9 cellular contexts compared by ENCODE assay signal in genomic region chr16:89634463-89635385, GRCh38. TPM values are rescaled to one million over a fixed set of nuclear protein-coding genes. Genes with fewer than 3 reads are reported as not detected.
DNase-seq lines count a peak whose midpoint lies in the region; FAIRE-seq and TF ChIP-seq lines count a peak whose summit lies in the region.
"Not testable (repeated sequence)": the region's sequence is repeated elsewhere in the genome, so short reads cannot be mapped to it uniquely, and the experiment has no call there.
"Had no signal": no experiment of that assay in that cellular context is flagged by ENCODE, and none has a peak within 500 bp of the region (broad histone marks: within the 10 kb centered on the region; RNA-seq: fewer than 3 reads in every experiment).

No MANE protein-coding gene starts in this region.

- intact Hi-C loops in CD14-positive monocyte (cut with micrococcal nuclease): not testable (repeated sequence)

- not testable (repeated sequence) for H4K20me1 ChIP-seq in H1 (replicated peaks in 1 of 2; ENCODE audit: control insufficient read depth in 1 of 2, insufficient read depth in 2 of 2, low read length in 2 of 2)

- not testable (repeated sequence) for TF ChIP-seq EP300 in H1 (IDR thresholded peaks at IDR 0.05; ENCODE audit: borderline replicate concordance in 1 of 2, low read depth in 2 of 2, low read length in 2 of 2)

- not testable (repeated sequence) for H3K4ac ChIP-seq in H1 (replicated peaks; ENCODE audit: insufficient read length, low read depth, low read length)

- H2BK20ac ChIP-seq in H1 (ENCODE audit: low read length): not testable (repeated sequence)

- H3K27me3 Mint-ChIP-seq in CD14-positive monocyte (ENCODE audit: low read depth in 3 of 3): not testable (repeated sequence)
- peaks cover 29% of the 10 kb centered on the region for H3K27me3 Mint-ChIP-seq in activated naive CD4-positive, alpha-beta T cell treated with anti-CD3 and anti-CD28 coated beads, Interleukin-2, amount 10 ng/mL, durations not matched to agents 7 days and 5 days

- not testable (repeated sequence) for H4K5ac ChIP-seq in H1 (ENCODE audit: insufficient read length, low read depth, low read length)

- 62 to 100% methylated on average over 1 to 2 of the region's 2 CpGs for WGBS in H1 (ENCODE audit: extremely low coverage in 1 of 2, insufficient coverage in 1 of 2, insufficient read length in 1 of 2, insufficient replicate concordance in 2 of 2, low coverage in 1 of 2, low lambda C conversion rate in 2 of 2, missing lambda C conversion rate in 1 of 2), 2 experiments

- not testable (repeated sequence) for H3K4me1 ChIP-seq in H1 (replicated peaks in 1 of 4; ENCODE audit: control insufficient read depth in 3 of 4, insufficient read depth in 4 of 4, low read length in 3 of 4); neutrophil (ENCODE audit: control insufficient read depth in 1 of 2, insufficient read depth in 1 of 2, low read depth in 1 of 2, low read length in 1 of 2)

- H2AFZ ChIP-seq in H1 (ENCODE audit: low read length): not testable (repeated sequence)

- not testable (repeated sequence) for H3K4me2 ChIP-seq in H1 (ENCODE audit: insufficient read depth in 1 of 2, low read depth in 2 of 2, low read length in 2 of 2)

- H3K56ac ChIP-seq in H1 (replicated peaks; ENCODE audit: insufficient read length, low read depth, low read length): not testable (repeated sequence)

- H3K36me3 ChIP-seq in H1 (ENCODE audit: control insufficient read depth in 2 of 4, insufficient read depth in 4 of 4, low read length in 3 of 4); neutrophil: not testable (repeated sequence)

- not testable (repeated sequence) for H3K79me1 ChIP-seq in H1 (ENCODE audit: low read depth, low read length)

- not testable (repeated sequence) for H4K91ac ChIP-seq in H1 (replicated peaks; ENCODE audit: insufficient read length, low read length)

- H2BK12ac ChIP-seq in H1 (ENCODE audit: low read depth, low read length): 0 out of 2 replicates have a peak overlapping the region, but pooled peaks have one; percentile 60

- POLR2A ChIA-PET in H1 (lab: Charles Lee; ENCODE audit: partially characterized antibody): interaction anchor here (0.6 to 4.2 kb wide), 7 partner anchors 8 to 70 kb away, joined by 3 to 21 read pairs (median 3); no protein-coding TSS in a partner anchor

- H3K4me3 ChIP-seq in H1 (ENCODE audit: extremely low read depth in 1 of 4, insufficient read depth in 2 of 4, low read depth in 3 of 4, low read length in 4 of 4); neutrophil (ENCODE audit: low read depth in 1 of 2, low read length in 1 of 2): not testable (repeated sequence)

- CTCF ChIA-PET in activated naive CD4-positive, alpha-beta T cell treated with anti-CD3 and anti-CD28 coated beads, Interleukin-2, amount 10 ng/mL, durations not matched to agents 7 days and 5 days (lab: Charles Lee): not testable (repeated sequence)
- CTCF ChIA-PET in H1 (lab: Charles Lee; ENCODE audit: partially characterized antibody): interaction anchor here (1.1 to 3.7 kb wide), 3 partner anchors 11 to 20 kb away, joined by 3 to 26 read pairs (median 4); no protein-coding TSS in a partner anchor

- H3K23me2 ChIP-seq in H1 (ENCODE audit: low read depth, low read length): not testable (repeated sequence)

- H3K79me2 ChIP-seq in H1 (ENCODE audit: control insufficient read depth in 1 of 2, insufficient read depth in 2 of 2, low read length in 2 of 2): not testable (repeated sequence)

- not testable (repeated sequence) for H3K14ac ChIP-seq in H1 (ENCODE audit: insufficient read length)

- not testable (repeated sequence) for DNase-seq in CD14-positive monocyte (ENCODE audit: low spot score); activated naive CD4-positive, alpha-beta T cell treated with anti-CD3 and anti-CD28 coated beads, Interleukin-2, amount 10 ng/mL, durations not matched to agents 7 days and 5 days; H1 (ENCODE audit: low read depth in 1 of 2, low spot score in 2 of 2)

- H2BK120ac ChIP-seq in H1 (replicated peaks; ENCODE audit: low read depth, low read length): not testable (repeated sequence)

- not testable (repeated sequence) for H3K27me3 ChIP-seq in H1 (replicated peaks in 1 of 4; ENCODE audit: control insufficient read depth in 3 of 4, extremely low read depth in 1 of 4, insufficient read depth in 3 of 4, low read length in 3 of 4); neutrophil

- H3K9me3 Mint-ChIP-seq in CD14-positive monocyte: peaks cover 17 to 35% (median 26%) of the 10 kb centered on the region in 7 donors
- H3K9me3 Mint-ChIP-seq in activated naive CD4-positive, alpha-beta T cell treated with anti-CD3 and anti-CD28 coated beads, Interleukin-2, amount 10 ng/mL, durations not matched to agents 7 days and 5 days: not testable (repeated sequence)

- not testable (repeated sequence) for H3K4me3 Mint-ChIP-seq in CD14-positive monocyte; activated naive CD4-positive, alpha-beta T cell treated with anti-CD3 and anti-CD28 coated beads, Interleukin-2, amount 10 ng/mL, durations not matched to agents 7 days and 5 days

- not testable (repeated sequence) for TF ChIP-seq POLR2A in H1 (IDR thresholded peaks at IDR 0.05; ENCODE audit: control extremely low read depth in 1 of 2, low read depth in 2 of 2, low read length in 2 of 2)

- not testable (repeated sequence) for H3K27ac ChIP-seq in H1 (ENCODE audit: low read depth, low read length)
- peak overlapping the region; percentile 49 for H3K27ac ChIP-seq in neutrophil

- not testable (repeated sequence) for H3K23ac ChIP-seq in H1 (ENCODE audit: insufficient read length)

- TF ChIP-seq CTCF in CD14-positive monocyte (IDR thresholded peaks at IDR 0.05); H1 (IDR thresholded peaks at IDR 0.05; ENCODE audit: control extremely low read depth in 1 of 3, insufficient read depth in 1 of 3, low read depth in 1 of 3, low read length in 3 of 3); neutrophil (IDR thresholded peaks at IDR 0.05): not testable (repeated sequence)

- not testable (repeated sequence) for H2BK15ac ChIP-seq in H1 (ENCODE audit: low read length)

- H4K8ac ChIP-seq in H1 (ENCODE audit: extremely low read depth, insufficient read depth, low read length): not testable (repeated sequence)

- not testable (repeated sequence) for TF ChIP-seq RAD21 in H1 (IDR thresholded peaks at IDR 0.05 in 1 of 2, conservative IDR thresholded peaks at IDR 0.05 in 1 of 2; ENCODE audit: low read depth in 2 of 2, low read length in 2 of 2)

- H3K9ac ChIP-seq in H1 (replicated peaks in 1 of 4; ENCODE audit: extremely low read depth in 1 of 4, low read depth in 3 of 4, low read length in 3 of 4): not testable (repeated sequence)

- H2BK5ac ChIP-seq in H1 (ENCODE audit: low read depth, low read length): not testable (repeated sequence)

- not testable (repeated sequence) for H3K18ac ChIP-seq in H1 (ENCODE audit: extremely low read depth, low read length)

- peak; percentile 58 for FAIRE-seq in H1 (lab: Jason Lieb, UNC)

- not testable (repeated sequence) for H3K36me3 Mint-ChIP-seq in CD14-positive monocyte; activated naive CD4-positive, alpha-beta T cell treated with anti-CD3 and anti-CD28 coated beads, Interleukin-2, amount 10 ng/mL, durations not matched to agents 7 days and 5 days

- peak overlapping the region in 4 of 7 donors; percentile 33 to 78 (median 72) for H3K27ac Mint-ChIP-seq in CD14-positive monocyte
- peak overlapping the region; percentile 14 for H3K27ac Mint-ChIP-seq in activated naive CD4-positive, alpha-beta T cell treated with anti-CD3 and anti-CD28 coated beads, Interleukin-2, amount 10 ng/mL, durations not matched to agents 7 days and 5 days

- not testable (repeated sequence) for H3K9me3 ChIP-seq in H1 (ENCODE audit: insufficient read depth in 2 of 2, low read depth in 1 of 2, low read length in 1 of 2); neutrophil

- H3K4me1 Mint-ChIP-seq in CD14-positive monocyte; activated naive CD4-positive, alpha-beta T cell treated with anti-CD3 and anti-CD28 coated beads, Interleukin-2, amount 10 ng/mL, durations not matched to agents 7 days and 5 days: not testable (repeated sequence)

- H2AK5ac ChIP-seq in H1 (ENCODE audit: low read depth, low read length): peak overlapping the region; percentile 93; the same call in 1 of the 2 replicates

RNA-seq across cellular contexts. Expression of gene DPEP1, which starts 21.3 kb away (rescaled TPM):
- polyA plus RNA-seq in CD14-positive monocyte (not detected), H1 (2011; rRNA removed) (2.8 and 3.9 TPM in 2 replicates)
- 2.5 and 3.1 TPM in 2 replicates for total RNA-seq in H1 (2021; fragmentation: NEBNext Ultra II Directional; extraction: Animal tissue kit (Norgen Biotek cat#: 25700))
- 3.1 TPM for polyA plus RNA-seq in H1 (2011; cell fraction: cytosol; rRNA removed)
- 12.5 TPM for polyA plus RNA-seq in H1 (2011; cell fraction: nucleus; rRNA removed)
- 0.73 to 2.7 TPM (median 2.0 TPM) in 4 replicates for polyA plus RNA-seq in H1 (2012, experiment 1 of 2)
- polyA plus RNA-seq in H1 (2012, experiment 2 of 2): 1.3 TPM
- polyA plus RNA-seq in H1 (2013, experiment 1 of 2): 5.7 TPM
- polyA plus RNA-seq in H1 (2013, experiment 2 of 2): 5.7 TPM
- 1.1 and 1.7 TPM in 2 replicates for polyA minus RNA-seq in H1 (2011; rRNA and poly(A)+ RNA removed)
- 0.73 TPM for polyA minus RNA-seq in H1 (2011; cell fraction: cytosol; rRNA and poly(A)+ RNA removed)
- 1.6 TPM for polyA minus RNA-seq in H1 (2011; cell fraction: nucleus; rRNA and poly(A)+ RNA removed)
- total RNA-seq: Calu3; CD4-positive, alpha-beta T cell; Daoy; GM23248 had no signal
- polyA plus RNA-seq: GM23248, IgD-negative memory B cell had no signal

RNA-seq across cellular contexts. Expression of gene CHMP1A, which starts 22.8 kb away (rescaled TPM):
- polyA plus RNA-seq in CD14-positive monocyte (10 to 100 TPM; 57.3 to 76.6 TPM), H1 (2011; rRNA removed) (75.8 and 100 TPM in 2 replicates)
- 64.4 and 73.5 TPM in 2 replicates for total RNA-seq in H1 (2021; fragmentation: NEBNext Ultra II Directional; extraction: Animal tissue kit (Norgen Biotek cat#: 25700))
- 104 TPM for polyA plus RNA-seq in H1 (2011; cell fraction: cytosol; rRNA removed)
- polyA plus RNA-seq in H1 (2011; cell fraction: nucleus; rRNA removed): 118 TPM
- 46.2 to 73.1 TPM (median 70.6 TPM) in 4 replicates for polyA plus RNA-seq in H1 (2012, experiment 1 of 2)
- 78.8 TPM for polyA plus RNA-seq in H1 (2012, experiment 2 of 2)
- 37.5 TPM for polyA plus RNA-seq in H1 (2013, experiment 1 of 2)
- polyA plus RNA-seq in H1 (2013, experiment 2 of 2): 38.9 TPM
- 48.7 and 52.9 TPM in 2 replicates for polyA minus RNA-seq in H1 (2011; rRNA and poly(A)+ RNA removed)
- polyA minus RNA-seq in H1 (2011; cell fraction: cytosol; rRNA and poly(A)+ RNA removed): 59.7 TPM
- polyA minus RNA-seq in H1 (2011; cell fraction: nucleus; rRNA and poly(A)+ RNA removed): 30.2 TPM

RNA-seq across cellular contexts. Expression of gene SPATA33, which starts 22.9 kb away (rescaled TPM):
- polyA plus RNA-seq in CD14-positive monocyte (1 to 10 TPM; 1.4 to 1.8 TPM), H1 (2011; rRNA removed) (5.4 and 8.4 TPM in 2 replicates)
- total RNA-seq in H1 (2021; fragmentation: NEBNext Ultra II Directional; extraction: Animal tissue kit (Norgen Biotek cat#: 25700)): 13.5 and 16.9 TPM in 2 replicates
- 6.2 TPM for polyA plus RNA-seq in H1 (2011; cell fraction: cytosol; rRNA removed)
- 7.4 TPM for polyA plus RNA-seq in H1 (2011; cell fraction: nucleus; rRNA removed)
- polyA plus RNA-seq in H1 (2012, experiment 1 of 2): 6.9 to 11.5 TPM (median 10.4 TPM) in 4 replicates
- polyA plus RNA-seq in H1 (2012, experiment 2 of 2): 7.0 TPM
- polyA plus RNA-seq in H1 (2013, experiment 1 of 2): 14.6 TPM
- 15.6 TPM for polyA plus RNA-seq in H1 (2013, experiment 2 of 2)
- polyA minus RNA-seq in H1 (2011; rRNA and poly(A)+ RNA removed): 6.0 TPM in 2 replicates
- 11.2 TPM for polyA minus RNA-seq in H1 (2011; cell fraction: cytosol; rRNA and poly(A)+ RNA removed)
- polyA minus RNA-seq in H1 (2011; cell fraction: nucleus; rRNA and poly(A)+ RNA removed): 8.0 TPM

RNA-seq across cellular contexts. Expression of gene CDK10, which starts 51.8 kb away (rescaled TPM):
- 10 to 100 TPM; 16.5 to 18.3 TPM for polyA plus RNA-seq in CD14-positive monocyte
- total RNA-seq in H1 (2021; fragmentation: NEBNext Ultra II Directional; extraction: Animal tissue kit (Norgen Biotek cat#: 25700)): 76.8 and 83.9 TPM in 2 replicates
- polyA plus RNA-seq in H1 (2011; rRNA removed): 49.5 and 87.5 TPM in 2 replicates
- 91.7 TPM for polyA plus RNA-seq in H1 (2011; cell fraction: cytosol; rRNA removed)
- 406 TPM for polyA plus RNA-seq in H1 (2011; cell fraction: nucleus; rRNA removed)
- 82.0 to 144 TPM (median 116 TPM) in 4 replicates for polyA plus RNA-seq in H1 (2012, experiment 1 of 2)
- 45.2 TPM for polyA plus RNA-seq in H1 (2012, experiment 2 of 2)
- polyA plus RNA-seq in H1 (2013, experiment 1 of 2): 49.2 TPM
- 43.1 TPM for polyA plus RNA-seq in H1 (2013, experiment 2 of 2)
- polyA minus RNA-seq in H1 (2011; rRNA and poly(A)+ RNA removed): 36.6 and 43.1 TPM in 2 replicates
- 64.7 TPM for polyA minus RNA-seq in H1 (2011; cell fraction: cytosol; rRNA and poly(A)+ RNA removed)
- 58.6 TPM for polyA minus RNA-seq in H1 (2011; cell fraction: nucleus; rRNA and poly(A)+ RNA removed)

RNA-seq across cellular contexts. Expression of gene CPNE7, which starts 59.2 kb away (rescaled TPM):
- polyA plus RNA-seq in CD14-positive monocyte (not detected), H1 (2011; rRNA removed) (10.0 and 17.2 TPM in 2 replicates)
- 21.7 and 23.7 TPM in 2 replicates for total RNA-seq in H1 (2021; fragmentation: NEBNext Ultra II Directional; extraction: Animal tissue kit (Norgen Biotek cat#: 25700))
- 14.5 TPM for polyA plus RNA-seq in H1 (2011; cell fraction: cytosol; rRNA removed)
- polyA plus RNA-seq in H1 (2011; cell fraction: nucleus; rRNA removed): 64.5 TPM
- polyA plus RNA-seq in H1 (2012, experiment 1 of 2): 18.4 to 21.5 TPM (median 20.9 TPM) in 4 replicates
- 9.1 TPM for polyA plus RNA-seq in H1 (2012, experiment 2 of 2)
- polyA plus RNA-seq in H1 (2013, experiment 1 of 2): 11.5 TPM
- 11.1 TPM for polyA plus RNA-seq in H1 (2013, experiment 2 of 2)
- 6.3 and 6.8 TPM in 2 replicates for polyA minus RNA-seq in H1 (2011; rRNA and poly(A)+ RNA removed)
- polyA minus RNA-seq in H1 (2011; cell fraction: cytosol; rRNA and poly(A)+ RNA removed): 10.2 TPM
- polyA minus RNA-seq in H1 (2011; cell fraction: nucleus; rRNA and poly(A)+ RNA removed): 9.5 TPM
- polyA plus RNA-seq: IgD-negative memory B cell had no signal
